In the genomic region with DNA sequence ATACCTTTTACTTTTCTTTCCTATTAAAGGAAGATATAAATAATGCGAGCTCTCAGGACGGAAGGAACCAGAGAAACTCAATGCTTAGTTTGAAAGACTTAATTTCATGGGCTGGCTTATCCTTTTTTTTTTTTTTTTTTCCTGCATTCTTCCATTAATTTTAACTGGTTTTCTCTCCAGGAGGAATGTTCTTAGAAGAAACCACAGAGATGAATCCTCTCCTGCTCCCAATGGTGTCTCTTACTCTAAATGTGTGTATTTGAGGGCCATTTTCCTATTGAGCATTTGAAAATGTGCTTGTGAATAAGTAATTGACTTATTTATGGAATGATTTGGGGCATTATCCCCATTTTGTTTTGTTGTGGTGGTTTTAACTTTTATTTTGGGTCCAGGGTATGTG, we compare ENCODE assay signal across 18 cellular contexts.
DNase-seq lines count a peak whose midpoint lies in the region; ATAC-seq and TF ChIP-seq lines count a peak whose summit lies in the region.
"Had no signal": no experiment of that assay in that cellular context is flagged by ENCODE, and none has a peak within 500 bp of the region (broad histone marks: within the 10 kb centered on the region; RNA-seq: fewer than 3 reads in every experiment).

No MANE protein-coding gene starts in this region.

- no peak overlapping the region for H3K4me3 ChIP-seq in breast epithelium
- H3K4me3 ChIP-seq in suprapubic skin = no peak overlapping the region
- H3K4me3 ChIP-seq: HAP-1, SJSA1 had no signal

- BruUV-seq in MCF 10A (replicated peaks; lab: Mats Ljungman, UMichigan) = no TSS peak

- no peak overlapping the region for H3K4me3 Mint-ChIP-seq in MCF 10A (ENCODE audit: unreplicated experiment)
- 0 out of 2 replicates have a peak overlapping the region, but pooled peaks have one; percentile 58 for H3K4me3 Mint-ChIP-seq in WTC11
- H3K4me3 Mint-ChIP-seq: IgD-negative memory B cell had no signal

- no peaks in the 10 kb centered on the region for H3K9me3 Mint-ChIP-seq in MCF 10A (ENCODE audit: unreplicated experiment)
- no peaks in the 10 kb centered on the region for H3K9me3 Mint-ChIP-seq in WTC11

- H3K9me3 ChIP-seq in breast epithelium = no peaks in the 10 kb centered on the region
- H3K9me3 ChIP-seq in suprapubic skin = no peaks in the 10 kb centered on the region
- H3K9me3 ChIP-seq: HAP-1, SJSA1 had no signal

- POLR2A ChIA-PET in MCF 10A (lab: Yijun Ruan, JAX) = interaction anchor here (0.6 to 1.2 kb wide), 3 partner anchors 19 to 22 kb away, joined by 3 to 4 read pairs (median 3); no protein-coding TSS in a partner anchor
- POLR2A ChIA-PET in WTC11 (lab: Charles Lee) = no interaction called here

- H3K4me1 ChIP-seq in breast epithelium (no peaks in the 10 kb centered on the region), suprapubic skin (peaks cover 29% of the 10 kb centered on the region)
- H3K4me1 ChIP-seq: HAP-1 had no signal

- intact Hi-C loops in MCF 10A (cut with micrococcal nuclease) = no loop called here
- intact Hi-C loops in breast epithelium (cut with DNase I; ENCODE audit: low total_unique reads) = no loop called here

- H3K4me1 Mint-ChIP-seq in MCF 10A (ENCODE audit: insufficient read depth, unreplicated experiment) = peaks cover 44% of the 10 kb centered on the region
- H3K4me1 Mint-ChIP-seq in WTC11 = peaks cover 27% of the 10 kb centered on the region

- H3K27ac Mint-ChIP-seq in MCF 10A (ENCODE audit: low read depth, unreplicated experiment) = peak overlapping the region; percentile 52
- H3K27ac Mint-ChIP-seq in WTC11 = no peak overlapping the region
- H3K27ac Mint-ChIP-seq: IgD-negative memory B cell had no signal

- CTCF ChIA-PET in MCF 10A (lab: Yijun Ruan, JAX) = interaction anchor here (0.6 kb wide), 2 partner anchors 178 to 913 kb away, joined by 3 to 5 read pairs; no protein-coding TSS in a partner anchor
- CTCF ChIA-PET in WTC11 (lab: Charles Lee) = interaction anchor here (0.6 to 2.3 kb wide), 4 partner anchors 9 to 102 kb away, joined by 3 to 7 read pairs (median 4); no protein-coding TSS in a partner anchor

- TF ChIP-seq CTCF in MCF 10A (IDR thresholded peaks at IDR 0.05; ENCODE audit: unreplicated experiment) (no peak), breast epithelium (IDR thresholded peaks at IDR 0.05) (no peak), WTC11 (IDR thresholded peaks at IDR 0.05) (no peak), suprapubic skin (IDR thresholded peaks at IDR 0.05) (no peak)

- DNase-seq in MCF 10A (ENCODE audit: unreplicated experiment) = no peak
- no peak for DNase-seq in breast epithelium (ENCODE audit: low spot score in 2 of 2)
- DNase-seq in WTC11 (ENCODE audit: low spot score) = no peak
- DNase-seq in epithelial cell of prostate (ENCODE audit: low read depth, low spot score) = no peak
- DNase-seq in suprapubic skin (ENCODE audit: low spot score in 2 of 2) = no peak
- DNase-seq in AG08396 (ENCODE audit: low spot score) = no peak
- no peak for DNase-seq in DMS53 treated with DMSO at 0.1 percent for 48 hours (lab: John Stamatoyannopoulos, UW; ENCODE audit: unreplicated experiment)
- DNase-seq: C1 segment of cervical spinal cord, DMS79, Karpas-422, MM.1S, NCI-H1092, NCI-H2081, NCI-H446 treated with DMSO at 0.1 percent for 48 hours had no signal

- 94% methylated on average over 2 of the region's 2 CpGs for WGBS in suprapubic skin

- TF ChIP-seq POLR2A in breast epithelium (IDR thresholded peaks at IDR 0.05) = no peak
- no peak for TF ChIP-seq POLR2A in suprapubic skin (IDR thresholded peaks at IDR 0.05)

- H3K27me3 ChIP-seq in breast epithelium (peaks cover 0 to 11% of the 10 kb centered on the region in 2 donors), suprapubic skin (no peaks in the 10 kb centered on the region)
- H3K27me3 ChIP-seq: SJSA1 had no signal

- TF ChIP-seq EP300 in suprapubic skin (IDR thresholded peaks at IDR 0.05) = no peak

- H3K36me3 ChIP-seq in breast epithelium (no peaks in the 10 kb centered on the region), suprapubic skin (no peaks in the 10 kb centered on the region)
- H3K36me3 ChIP-seq: HAP-1, SJSA1 had no signal

- H3K27ac ChIP-seq in breast epithelium (no peak overlapping the region), epithelial cell of prostate (peak overlapping the region; percentile 45), suprapubic skin (peak overlapping the region; percentile 29)
- H3K27ac ChIP-seq: SJSA1 had no signal

- H3K27me3 Mint-ChIP-seq in MCF 10A (ENCODE audit: insufficient read depth, unreplicated experiment) = no peaks in the 10 kb centered on the region
- peaks cover 45% of the 10 kb centered on the region for H3K27me3 Mint-ChIP-seq in WTC11 (ENCODE audit: low read depth)

- H3K36me3 Mint-ChIP-seq in MCF 10A (ENCODE audit: insufficient read depth, unreplicated experiment) (no peaks in the 10 kb centered on the region), WTC11 (no peaks in the 10 kb centered on the region)

- no peak for ATAC-seq in WTC11
- ATAC-seq: Panc1 had no signal

TF ChIP-seq in WTC11, 78 proteins besides CTCF, POLR2A, EP300 and RAD21:
- no peak for TF ChIP-seq ZNF396 (CRISPR knock-in tag; IDR thresholded peaks at IDR 0.05; ENCODE audit: borderline replicate concordance)
- no peak for TF ChIP-seq MAX (CRISPR knock-in tag; IDR thresholded peaks at IDR 0.05)
- TF ChIP-seq ZBTB43 (CRISPR knock-in tag; IDR thresholded peaks at IDR 0.05) = no peak
- TF ChIP-seq TCF7 (CRISPR knock-in tag; IDR thresholded peaks at IDR 0.05; ENCODE audit: low read depth) = no peak

Comparison
In these comparisons a context has a peak if more than half of its experiments do, and no peak if none do; other contexts are left out.
1. H3K27ac ChIP-seq: peak in epithelial cell of prostate (single experiment) and suprapubic skin (single experiment); none in breast epithelium (0 of 2).